ENCODE assay signal across 18 cellular contexts in the genomic region with DNA sequence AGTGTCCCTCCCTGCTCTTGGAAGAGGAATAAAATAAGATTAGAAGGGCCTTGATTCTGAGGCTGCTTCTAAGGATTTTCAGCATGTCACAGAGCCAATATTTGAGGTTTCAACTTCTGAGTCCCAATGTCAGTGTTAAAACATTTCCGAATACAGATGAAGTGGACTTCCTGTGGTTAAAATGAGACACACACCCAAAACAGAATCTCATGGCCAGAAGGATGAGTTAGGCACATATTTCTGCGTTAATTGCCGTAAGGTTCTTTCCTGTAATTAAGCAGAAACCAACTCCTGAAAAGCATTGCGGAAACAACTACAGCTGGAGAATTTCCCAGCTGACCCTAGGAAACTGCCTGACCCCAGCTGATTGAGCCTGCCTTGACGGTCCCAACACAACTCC.
"Had no signal": no experiment of that assay in that cellular context is flagged by ENCODE, and none has a peak within 500 bp of the region (broad histone marks: within the 10 kb centered on the region; RNA-seq: fewer than 3 reads in every experiment).

No MANE protein-coding gene starts in this region.

- DNase-seq: hippocampal formation; kidney glomerular epithelial cell; left cardiac atrium; left ventricle myocardium superior; naive thymus-derived CD8-positive, alpha-beta T cell; nucleus accumbens; pancreas; posterior cingulate gyrus; retina; right cardiac atrium; stimulated activated CD4-positive, alpha-beta T cell treated with anti-CD3 and anti-CD28 coated beads, Interleukin-1b, Interleukin-23, amount 100 ng/mL, for 48 hours; stimulated activated CD4-positive, alpha-beta T cell treated with anti-CD3 and anti-CD28 coated beads, Interleukin-2, amount 100 ng/mL, for 48 hours; stimulated activated CD4-positive, alpha-beta T cell treated with anti-CD3 and anti-CD28 coated beads, Interleukin-4, amount 100 ng/mL, for 4 hours; stimulated activated CD8-positive, alpha-beta memory T cell treated with anti-CD3 and anti-CD28 coated beads, Interleukin-4, amount 100 ng/mL, for 48 hours; stimulated activated naive CD4-positive, alpha-beta T cell treated with Interleukin-2 at 50 U/mL for 16 hours; stimulated activated naive CD8-positive, alpha-beta T cell treated with anti-CD3 and anti-CD28 coated beads, Interleukin-15, amount 100 ng/mL, for 72 hours; substantia nigra; upper lobe of left lung had no signal
